10 cellular contexts compared by ENCODE assay signal in genomic region chr7:2517678-2518077, GRCh38. TPM values are rescaled to one million over a fixed set of nuclear protein-coding genes. Genes with fewer than 3 reads are reported as not detected.
DNase-seq lines count a peak whose midpoint lies in the region; ATAC-seq and TF ChIP-seq lines count a peak whose summit lies in the region.
"Had no signal": no experiment of that assay in that cellular context is flagged by ENCODE, and none has a peak within 500 bp of the region (broad histone marks: within the 10 kb centered on the region; RNA-seq: fewer than 3 reads in every experiment).

No MANE protein-coding gene starts in this region.

- peak overlapping the region; percentile 49 for H3K4me3 Mint-ChIP-seq in activated naive CD4-positive, alpha-beta T cell treated with anti-CD3 and anti-CD28 coated beads for 36 hours
- H3K4me3 Mint-ChIP-seq in activated B cell treated with CpG ODN at 0.5 μM for 24 hours = peak overlapping the region; percentile 64
- peak overlapping the region; percentile 74 for H3K4me3 Mint-ChIP-seq in glutamatergic neuron (ENCODE audit: unreplicated experiment)
- peak overlapping the region; percentile 63 to 67 for H3K4me3 Mint-ChIP-seq in stimulated activated naive CD8-positive, alpha-beta T cell treated with anti-CD3 and anti-CD28 coated beads, Interleukin-15, amount 100 ng/mL, for 72 hours

- DNase-seq in activated naive CD4-positive, alpha-beta T cell treated with anti-CD3 and anti-CD28 coated beads for 36 hours = no peak
- DNase-seq in activated naive CD4-positive, alpha-beta T cell treated with anti-CD3 and anti-CD28 coated beads, Interleukin-2, amount 50 U/mL, for 72 hours (ENCODE audit: low spot score in 2 of 2) = no peak
- DNase-seq in activated B cell treated with CpG ODN at 0.5 μM for 24 hours = no peak
- no peak for DNase-seq in glutamatergic neuron
- no peak for DNase-seq in stimulated activated naive CD8-positive, alpha-beta T cell treated with anti-CD3 and anti-CD28 coated beads, Interleukin-15, amount 100 ng/mL, for 72 hours
- DNase-seq in NCI-H2081 treated with DMSO at 0.1 percent for 48 hours (lab: John Stamatoyannopoulos, UW) = no peak
- DNase-seq in effector CD8-positive, alpha-beta T cell (lab: John Stamatoyannopoulos, UW) = no peak
- DNase-seq: activated naive CD4-positive, alpha-beta T cell treated with Interleukin-2 at 50 U/mL for 16 hours; thyroid gland had no signal

- no peaks in the 10 kb centered on the region for H3K27me3 Mint-ChIP-seq in activated naive CD4-positive, alpha-beta T cell treated with anti-CD3 and anti-CD28 coated beads for 36 hours (ENCODE audit: low read depth)
- H3K27me3 Mint-ChIP-seq in activated B cell treated with CpG ODN at 0.5 μM for 24 hours (no peaks in the 10 kb centered on the region), glutamatergic neuron (ENCODE audit: unreplicated experiment) (peaks cover 17% of the 10 kb centered on the region)
- H3K27me3 Mint-ChIP-seq in stimulated activated naive CD8-positive, alpha-beta T cell treated with anti-CD3 and anti-CD28 coated beads, Interleukin-15, amount 100 ng/mL, for 72 hours = no peaks in the 10 kb centered on the region

- POLR2A ChIA-PET in activated B cell treated with CpG ODN at 0.5 μM for 24 hours (lab: Charles Lee) = interaction anchor here (1.5 kb wide), 1 partner anchor 11 kb away, joined by 9 read pairs; no protein-coding TSS in a partner anchor

- H3K9me3 Mint-ChIP-seq in activated naive CD4-positive, alpha-beta T cell treated with anti-CD3 and anti-CD28 coated beads for 36 hours = no peaks in the 10 kb centered on the region
- H3K9me3 Mint-ChIP-seq in activated naive CD4-positive, alpha-beta T cell treated with anti-CD3 and anti-CD28 coated beads, Interleukin-2, amount 50 U/mL, for 72 hours = no peaks in the 10 kb centered on the region
- H3K9me3 Mint-ChIP-seq in activated B cell treated with CpG ODN at 0.5 μM for 24 hours = no peaks in the 10 kb centered on the region
- H3K9me3 Mint-ChIP-seq in glutamatergic neuron (ENCODE audit: unreplicated experiment) = peaks cover 19% of the 10 kb centered on the region
- no peaks in the 10 kb centered on the region for H3K9me3 Mint-ChIP-seq in stimulated activated naive CD8-positive, alpha-beta T cell treated with anti-CD3 and anti-CD28 coated beads, Interleukin-15, amount 100 ng/mL, for 72 hours

- peaks cover 37% of the 10 kb centered on the region for H3K4me1 Mint-ChIP-seq in activated naive CD4-positive, alpha-beta T cell treated with anti-CD3 and anti-CD28 coated beads for 36 hours (ENCODE audit: low read depth)
- H3K4me1 Mint-ChIP-seq in activated B cell treated with CpG ODN at 0.5 μM for 24 hours (peaks cover 43% of the 10 kb centered on the region), glutamatergic neuron (ENCODE audit: low read depth, unreplicated experiment) (peaks cover 15% of the 10 kb centered on the region)
- H3K4me1 Mint-ChIP-seq in stimulated activated naive CD8-positive, alpha-beta T cell treated with anti-CD3 and anti-CD28 coated beads, Interleukin-15, amount 100 ng/mL, for 72 hours = peaks cover 38% of the 10 kb centered on the region

- TF ChIP-seq CTCF in activated B cell treated with CpG ODN at 0.5 μM for 24 hours (IDR thresholded peaks at IDR 0.05) (no peak), glutamatergic neuron (IDR thresholded peaks at IDR 0.05; ENCODE audit: partially characterized antibody, unreplicated experiment) (no peak)

- CTCF ChIA-PET in activated naive CD4-positive, alpha-beta T cell treated with anti-CD3 and anti-CD28 coated beads for 36 hours (lab: Charles Lee) = no interaction called here
- CTCF ChIA-PET in activated B cell treated with CpG ODN at 0.5 μM for 24 hours (lab: Charles Lee) = no interaction called here

- H3K36me3 Mint-ChIP-seq in activated naive CD4-positive, alpha-beta T cell treated with anti-CD3 and anti-CD28 coated beads for 36 hours (ENCODE audit: low read depth) = no peaks in the 10 kb centered on the region
- H3K36me3 Mint-ChIP-seq in activated naive CD4-positive, alpha-beta T cell treated with anti-CD3 and anti-CD28 coated beads, Interleukin-2, amount 50 U/mL, for 72 hours = peaks cover 0 to 1% of the 10 kb centered on the region in 2 donors
- H3K36me3 Mint-ChIP-seq in activated B cell treated with CpG ODN at 0.5 μM for 24 hours (ENCODE audit: low read depth) (peaks cover 17% of the 10 kb centered on the region), glutamatergic neuron (ENCODE audit: unreplicated experiment) (no peaks in the 10 kb centered on the region)

- no peak overlapping the region for H3K27ac Mint-ChIP-seq in activated naive CD4-positive, alpha-beta T cell treated with anti-CD3 and anti-CD28 coated beads for 36 hours
- H3K27ac Mint-ChIP-seq in activated naive CD4-positive, alpha-beta T cell treated with anti-CD3 and anti-CD28 coated beads, Interleukin-2, amount 50 U/mL, for 72 hours = no peak overlapping the region
- H3K27ac Mint-ChIP-seq in activated B cell treated with CpG ODN at 0.5 μM for 24 hours = peak overlapping the region; percentile 19
- peak overlapping the region; percentile 92 for H3K27ac Mint-ChIP-seq in glutamatergic neuron (ENCODE audit: unreplicated experiment)
- H3K27ac Mint-ChIP-seq in stimulated activated naive CD8-positive, alpha-beta T cell treated with anti-CD3 and anti-CD28 coated beads, Interleukin-15, amount 100 ng/mL, for 72 hours = peak overlapping the region in 1 of 2 donors; percentile 35

- ATAC-seq in activated naive CD4-positive, alpha-beta T cell treated with anti-CD3 and anti-CD28 coated beads, Interleukin-2, amount 50 U/mL, for 72 hours = no peak
- ATAC-seq in activated B cell treated with CpG ODN at 0.5 μM for 24 hours (ENCODE audit: low read depth) = no peak
- ATAC-seq in stimulated activated naive CD8-positive, alpha-beta T cell treated with anti-CD3 and anti-CD28 coated beads, Interleukin-15, amount 100 ng/mL, for 72 hours = no peak
- ATAC-seq in HG02642 (IDR thresholded peaks at IDR 0.05; ENCODE audit: poor library complexity, unreplicated experiment) = no peak

- intact Hi-C loops in activated naive CD4-positive, alpha-beta T cell treated with anti-CD3 and anti-CD28 coated beads for 36 hours (cut with micrococcal nuclease) = no loop called here
- intact Hi-C loops in activated B cell treated with CpG ODN at 0.5 μM for 24 hours (cut with micrococcal nuclease) = loop anchor here (2.0 kb wide), 2 partner anchors 113 to 163 kb away; partner anchors contain the start of genes EIF3B and TTYH3

RNA-seq across cellular contexts. Expression of gene LFNG, which starts 1.9 kb away (rescaled TPM):
- 10 to 100 TPM; 19.7 to 22.7 TPM for total RNA-seq in activated naive CD4-positive, alpha-beta T cell treated with anti-CD3 and anti-CD28 coated beads for 36 hours
- 10 to 100 TPM; 17.8 to 21.1 TPM for total RNA-seq in activated naive CD4-positive, alpha-beta T cell treated with anti-CD3 and anti-CD28 coated beads, Interleukin-2, amount 50 U/mL, for 72 hours
- total RNA-seq in activated B cell treated with CpG ODN at 0.5 μM for 24 hours (87.4 and 95.8 TPM in 2 replicates), glutamatergic neuron (ENCODE audit: unreplicated experiment) (75.5 TPM)

RNA-seq across cellular contexts. Expression of gene BRAT1, which starts 37.6 kb away (rescaled TPM):
- 10 to 100 TPM; 26.8 to 27.3 TPM for total RNA-seq in activated naive CD4-positive, alpha-beta T cell treated with anti-CD3 and anti-CD28 coated beads for 36 hours
- 10 to 100 TPM; 26.5 to 37.5 TPM for total RNA-seq in activated naive CD4-positive, alpha-beta T cell treated with anti-CD3 and anti-CD28 coated beads, Interleukin-2, amount 50 U/mL, for 72 hours
- total RNA-seq in activated B cell treated with CpG ODN at 0.5 μM for 24 hours (29.6 and 31.7 TPM in 2 replicates), glutamatergic neuron (ENCODE audit: unreplicated experiment) (30.5 TPM)

RNA-seq across cellular contexts. Expression of gene IQCE, which starts 41.1 kb away (rescaled TPM):
- 1 to 10 TPM; 6.6 to 9.4 TPM for total RNA-seq in activated naive CD4-positive, alpha-beta T cell treated with anti-CD3 and anti-CD28 coated beads for 36 hours
- total RNA-seq in activated naive CD4-positive, alpha-beta T cell treated with anti-CD3 and anti-CD28 coated beads, Interleukin-2, amount 50 U/mL, for 72 hours = 1 to 10 TPM; 7.3 to 9.5 TPM
- 7.5 and 7.7 TPM in 2 replicates for total RNA-seq in activated B cell treated with CpG ODN at 0.5 μM for 24 hours
- total RNA-seq in glutamatergic neuron (ENCODE audit: unreplicated experiment) = 12.0 TPM

RNA-seq across cellular contexts. Expression of gene GRIFIN, which starts 41.5 kb away (rescaled TPM):
- not detected for total RNA-seq in activated naive CD4-positive, alpha-beta T cell treated with anti-CD3 and anti-CD28 coated beads for 36 hours
- total RNA-seq in activated naive CD4-positive, alpha-beta T cell treated with anti-CD3 and anti-CD28 coated beads, Interleukin-2, amount 50 U/mL, for 72 hours = not detected
- total RNA-seq in activated B cell treated with CpG ODN at 0.5 μM for 24 hours = not detected in 2 replicates
- not detected for total RNA-seq in glutamatergic neuron (ENCODE audit: unreplicated experiment)
- total RNA-seq: thyroid gland had no signal

Comparison
In these comparisons a context has a peak if more than half of its experiments do, and no peak if none do; other contexts are left out.
1. H3K27ac Mint-ChIP-seq: peak in activated B cell treated with CpG ODN at 0.5 μM for 24 hours (single experiment) and glutamatergic neuron (single experiment); none in activated naive CD4-positive, alpha-beta T cell treated with anti-CD3 and anti-CD28 coated beads for 36 hours (single experiment) and activated naive CD4-positive, alpha-beta T cell treated with anti-CD3 and anti-CD28 coated beads, Interleukin-2, amount 50 U/mL, for 72 hours (0 of 2).
2. Peak in every context shown above with its lines, with median percentiles within 50 percentile points of each other: H3K4me3 Mint-ChIP-seq.